24 cellular contexts compared by ENCODE assay signal in the genomic region with DNA sequence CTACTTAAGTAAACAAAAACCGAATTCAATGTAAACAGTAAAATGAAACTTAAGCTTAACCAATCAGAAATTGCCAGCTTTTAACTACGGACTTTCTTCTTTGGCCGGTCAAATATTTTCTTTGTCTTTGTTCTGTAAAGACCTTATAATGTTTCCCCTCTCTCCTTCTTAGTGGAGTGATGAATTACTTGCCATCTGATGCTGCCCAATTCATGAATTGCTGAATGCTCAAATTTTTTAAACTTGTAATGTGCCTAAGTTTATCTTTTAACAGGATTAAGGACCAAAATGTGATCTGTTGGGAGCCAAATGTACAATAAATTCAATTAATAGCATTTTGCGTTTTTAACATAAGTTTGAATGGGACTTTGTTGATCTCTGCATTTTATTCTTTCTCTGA.
DNase-seq lines count a peak whose midpoint lies in the region; ATAC-seq and TF ChIP-seq lines count a peak whose summit lies in the region.
"Had no signal": no experiment of that assay in that cellular context is flagged by ENCODE, and none has a peak within 500 bp of the region (broad histone marks: within the 10 kb centered on the region; RNA-seq: fewer than 3 reads in every experiment).

No MANE protein-coding gene starts in this region.

- TF ChIP-seq CTCF in HEK293 (tag by site-specific recombination; IDR thresholded peaks at IDR 0.05): no peak

- peak overlapping the region; percentile 11 for H3K4me3 Mint-ChIP-seq in activated naive CD4-positive, alpha-beta T cell treated with anti-CD3 and anti-CD28 coated beads, Interleukin-2, amount 50 U/mL, for 24 hours
- H3K4me3 Mint-ChIP-seq in activated naive CD8-positive, alpha-beta T cell treated with anti-CD3 and anti-CD28 coated beads for 36 hours: no peak overlapping the region
- H3K4me3 Mint-ChIP-seq in stimulated activated effector memory CD8-positive, alpha-beta T cell treated with anti-CD3 and anti-CD28 coated beads, Interleukin-12 subunit alpha, Interleukin-12 subunit beta, amount 100 ng/mL, for 72 hours: peak overlapping the region; percentile 43
- H3K4me3 Mint-ChIP-seq: nephron had no signal

- no peak overlapping the region for H3K4me3 ChIP-seq in HEK293 (ENCODE audit: low read depth, low read length)
- H3K4me3 ChIP-seq: BLaER1 treated with 17β-estradiol and CSF1 and Interleukin-3, amounts not matched to agents 10 nM and 100 nM; body of pancreas; left ventricle myocardium inferior; pancreas; smooth muscle cell; upper lobe of left lung had no signal

- no peak for ATAC-seq in stimulated activated effector memory CD8-positive, alpha-beta T cell treated with anti-CD3 and anti-CD28 coated beads, Interleukin-12 subunit alpha, Interleukin-12 subunit beta, amount 100 ng/mL, for 72 hours
- ATAC-seq: body of pancreas, pancreas had no signal

- CTCF ChIA-PET in HEK293 (lab: Yijun Ruan, JAX): no interaction called here

- no peaks in the 10 kb centered on the region for H3K4me1 ChIP-seq in HEK293 (ENCODE audit: control insufficient read depth, insufficient read depth, low read length)
- H3K4me1 ChIP-seq: body of pancreas, pancreas, upper lobe of left lung had no signal

- no peaks in the 10 kb centered on the region for H3K27me3 Mint-ChIP-seq in activated naive CD4-positive, alpha-beta T cell treated with anti-CD3 and anti-CD28 coated beads, Interleukin-2, amount 50 U/mL, for 24 hours
- no peaks in the 10 kb centered on the region for H3K27me3 Mint-ChIP-seq in activated naive CD8-positive, alpha-beta T cell treated with anti-CD3 and anti-CD28 coated beads for 36 hours

- DNase-seq in activated naive CD4-positive, alpha-beta T cell treated with Interleukin-2 at 50 U/mL for 16 hours: no peak
- no peak for DNase-seq in activated naive CD8-positive, alpha-beta T cell treated with anti-CD3 and anti-CD28 coated beads for 36 hours
- no peak for DNase-seq in stimulated activated effector memory CD8-positive, alpha-beta T cell treated with anti-CD3 and anti-CD28 coated beads, Interleukin-12 subunit alpha, Interleukin-12 subunit beta, amount 100 ng/mL, for 72 hours (ENCODE audit: low spot score in 2 of 2)
- DNase-seq in NCI-H510A treated with DMSO at 0.1 percent for 48 hours (lab: John Stamatoyannopoulos, UW): no peak
- DNase-seq in caudate nucleus (lab: John Stamatoyannopoulos, UW): no peak
- DNase-seq: body of pancreas, DMS79, GDM1, glutamatergic neuron, H7, left ventricle myocardium inferior, NCI-H187 treated with DMSO at 0.1 percent for 48 hours, NCI-H524 treated with DMSO at 0.1 percent for 48 hours, pancreas, SHP77, substantia nigra, T1000, upper lobe of left lung, WERI-Rb-1 had no signal

- no peak overlapping the region for H3K27ac ChIP-seq in HEK293 (ENCODE audit: extremely low read depth, low read depth, low read length)
- H3K27ac ChIP-seq in caudate nucleus (ENCODE audit: low read depth, low read length): no peak overlapping the region
- H3K27ac ChIP-seq: BLaER1 treated with 17β-estradiol and CSF1 and Interleukin-3, amounts not matched to agents 10 nM and 100 nM; body of pancreas; left ventricle myocardium inferior; pancreas; upper lobe of left lung; WERI-Rb-1 had no signal

- no peaks in the 10 kb centered on the region for H3K9me3 ChIP-seq in HEK293 (ENCODE audit: control insufficient read depth, insufficient read depth, low read depth, low read length)
- H3K9me3 ChIP-seq: body of pancreas, pancreas, upper lobe of left lung had no signal

- H3K4me1 Mint-ChIP-seq in activated naive CD4-positive, alpha-beta T cell treated with anti-CD3 and anti-CD28 coated beads, Interleukin-2, amount 50 U/mL, for 24 hours: peaks cover 46% of the 10 kb centered on the region
- H3K4me1 Mint-ChIP-seq in activated naive CD8-positive, alpha-beta T cell treated with anti-CD3 and anti-CD28 coated beads for 36 hours: peaks cover 39% of the 10 kb centered on the region
- H3K4me1 Mint-ChIP-seq in stimulated activated effector memory CD8-positive, alpha-beta T cell treated with anti-CD3 and anti-CD28 coated beads, Interleukin-12 subunit alpha, Interleukin-12 subunit beta, amount 100 ng/mL, for 72 hours: peaks cover 31% of the 10 kb centered on the region

- POLR2A ChIA-PET in HEK293 (lab: Yijun Ruan, JAX): no interaction called here

- H3K27ac Mint-ChIP-seq in activated naive CD4-positive, alpha-beta T cell treated with anti-CD3 and anti-CD28 coated beads, Interleukin-2, amount 50 U/mL, for 24 hours: peak overlapping the region; percentile 1
- H3K27ac Mint-ChIP-seq in activated naive CD8-positive, alpha-beta T cell treated with anti-CD3 and anti-CD28 coated beads for 36 hours: peak overlapping the region; percentile 87
- H3K27ac Mint-ChIP-seq in stimulated activated effector memory CD8-positive, alpha-beta T cell treated with anti-CD3 and anti-CD28 coated beads, Interleukin-12 subunit alpha, Interleukin-12 subunit beta, amount 100 ng/mL, for 72 hours: peak overlapping the region; percentile 79
- H3K27ac Mint-ChIP-seq: nephron had no signal

- peaks cover 8% of the 10 kb centered on the region for H3K9me3 Mint-ChIP-seq in activated naive CD4-positive, alpha-beta T cell treated with anti-CD3 and anti-CD28 coated beads, Interleukin-2, amount 50 U/mL, for 24 hours
- H3K9me3 Mint-ChIP-seq in activated naive CD8-positive, alpha-beta T cell treated with anti-CD3 and anti-CD28 coated beads for 36 hours: peaks cover 19% of the 10 kb centered on the region
- H3K9me3 Mint-ChIP-seq in stimulated activated effector memory CD8-positive, alpha-beta T cell treated with anti-CD3 and anti-CD28 coated beads, Interleukin-12 subunit alpha, Interleukin-12 subunit beta, amount 100 ng/mL, for 72 hours: peaks cover 3% of the 10 kb centered on the region

- peaks cover 3% of the 10 kb centered on the region for H3K36me3 Mint-ChIP-seq in activated naive CD4-positive, alpha-beta T cell treated with anti-CD3 and anti-CD28 coated beads, Interleukin-2, amount 50 U/mL, for 24 hours
- H3K36me3 Mint-ChIP-seq in activated naive CD8-positive, alpha-beta T cell treated with anti-CD3 and anti-CD28 coated beads for 36 hours: peaks cover 38% of the 10 kb centered on the region
- H3K36me3 Mint-ChIP-seq in stimulated activated effector memory CD8-positive, alpha-beta T cell treated with anti-CD3 and anti-CD28 coated beads, Interleukin-12 subunit alpha, Interleukin-12 subunit beta, amount 100 ng/mL, for 72 hours: no peaks in the 10 kb centered on the region

- H3K36me3 ChIP-seq in HEK293 (ENCODE audit: control insufficient read depth in 2 of 2, insufficient read depth in 1 of 2, low read length in 2 of 2): no peaks in the 10 kb centered on the region
- H3K36me3 ChIP-seq: BLaER1 treated with 17β-estradiol and CSF1 and Interleukin-3, amounts not matched to agents 10 nM and 100 nM; left ventricle myocardium inferior; pancreas; upper lobe of left lung; WERI-Rb-1 had no signal

TF ChIP-seq in HEK293, 187 proteins besides CTCF, POLR2A, EP300 and RAD21:
- TF ChIP-seq, protein P1, sequence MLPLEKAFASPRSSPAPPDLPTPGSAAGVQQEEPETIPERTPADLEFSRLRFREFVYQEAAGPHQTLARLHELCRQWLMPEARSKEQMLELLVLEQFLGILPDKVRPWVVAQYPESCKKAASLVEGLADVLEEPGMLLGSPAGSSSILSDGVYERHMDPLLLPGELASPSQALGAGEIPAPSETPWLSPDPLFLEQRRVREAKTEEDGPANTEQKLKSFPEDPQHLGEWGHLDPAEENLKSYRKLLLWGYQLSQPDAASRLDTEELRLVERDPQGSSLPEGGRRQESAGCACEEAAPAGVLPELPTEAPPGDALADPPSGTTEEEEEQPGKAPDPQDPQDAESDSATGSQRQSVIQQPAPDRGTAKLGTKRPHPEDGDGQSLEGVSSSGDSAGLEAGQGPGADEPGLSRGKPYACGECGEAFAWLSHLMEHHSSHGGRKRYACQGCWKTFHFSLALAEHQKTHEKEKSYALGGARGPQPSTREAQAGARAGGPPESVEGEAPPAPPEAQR (tag by site-specific recombination; IDR thresholded peaks at IDR 0.05): no peak
- TF ChIP-seq ZNF112 (tag by site-specific recombination; IDR thresholded peaks at IDR 0.05) (no peak), ZNF549 (tag by site-specific recombination; IDR thresholded peaks at IDR 0.05) (peak; percentile 99), ZNF184 (tag by site-specific recombination; IDR thresholded peaks at IDR 0.05) (no peak), ZNF561 (tag by site-specific recombination; IDR thresholded peaks at IDR 0.05; ENCODE audit: borderline replicate concordance) (no peak)
- TF ChIP-seq, protein P2, sequence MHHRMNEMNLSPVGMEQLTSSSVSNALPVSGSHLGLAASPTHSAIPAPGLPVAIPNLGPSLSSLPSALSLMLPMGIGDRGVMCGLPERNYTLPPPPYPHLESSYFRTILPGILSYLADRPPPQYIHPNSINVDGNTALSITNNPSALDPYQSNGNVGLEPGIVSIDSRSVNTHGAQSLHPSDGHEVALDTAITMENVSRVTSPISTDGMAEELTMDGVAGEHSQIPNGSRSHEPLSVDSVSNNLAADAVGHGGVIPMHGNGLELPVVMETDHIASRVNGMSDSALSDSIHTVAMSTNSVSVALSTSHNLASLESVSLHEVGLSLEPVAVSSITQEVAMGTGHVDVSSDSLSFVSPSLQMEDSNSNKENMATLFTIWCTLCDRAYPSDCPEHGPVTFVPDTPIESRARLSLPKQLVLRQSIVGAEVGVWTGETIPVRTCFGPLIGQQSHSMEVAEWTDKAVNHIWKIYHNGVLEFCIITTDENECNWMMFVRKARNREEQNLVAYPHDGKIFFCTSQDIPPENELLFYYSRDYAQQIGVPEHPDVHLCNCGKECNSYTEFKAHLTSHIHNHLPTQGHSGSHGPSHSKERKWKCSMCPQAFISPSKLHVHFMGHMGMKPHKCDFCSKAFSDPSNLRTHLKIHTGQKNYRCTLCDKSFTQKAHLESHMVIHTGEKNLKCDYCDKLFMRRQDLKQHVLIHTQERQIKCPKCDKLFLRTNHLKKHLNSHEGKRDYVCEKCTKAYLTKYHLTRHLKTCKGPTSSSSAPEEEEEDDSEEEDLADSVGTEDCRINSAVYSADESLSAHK (tag by site-specific recombination; IDR thresholded peaks at IDR 0.05): no peak

Comparison
In these comparisons a context has a peak if more than half of its experiments do, and no peak if none do; other contexts are left out.
1. H3K27ac Mint-ChIP-seq: peak in every context shown above with its lines; median percentile 87 in activated naive CD8-positive, alpha-beta T cell treated with anti-CD3 and anti-CD28 coated beads for 36 hours; 79 in stimulated activated effector memory CD8-positive, alpha-beta T cell treated with anti-CD3 and anti-CD28 coated beads, Interleukin-12 subunit alpha, Interleukin-12 subunit beta, amount 100 ng/mL, for 72 hours; 1 in activated naive CD4-positive, alpha-beta T cell treated with anti-CD3 and anti-CD28 coated beads, Interleukin-2, amount 50 U/mL, for 24 hours.